In genomic region chr11:118436639-118437045, GRCh38 we compare ENCODE assay signal across 2 cellular contexts.
TF ChIP-seq lines count a peak whose summit lies in the region.

No MANE protein-coding gene starts in this region.

TF ChIP-seq in HCT116, 20 proteins besides CTCF, POLR2A, EP300 and RAD21:
- TF ChIP-seq CBX3 (IDR thresholded peaks at IDR 0.05; ENCODE audit: low read depth) (no peak), ZFX (IDR thresholded peaks at IDR 0.05) (peak; percentile 59), POLR2AphosphoS5 (IDR thresholded peaks at IDR 0.05; ENCODE audit: low read depth, low read length) (no peak), SRF (IDR thresholded peaks at IDR 0.05; ENCODE audit: low read depth) (no peak), EZH2phosphoT487 (IDR thresholded peaks at IDR 0.05; ENCODE audit: borderline replicate concordance) (no peak), SIN3A (IDR thresholded peaks at IDR 0.05; ENCODE audit: low read depth) (no peak)
- TF ChIP-seq, protein P1, sequence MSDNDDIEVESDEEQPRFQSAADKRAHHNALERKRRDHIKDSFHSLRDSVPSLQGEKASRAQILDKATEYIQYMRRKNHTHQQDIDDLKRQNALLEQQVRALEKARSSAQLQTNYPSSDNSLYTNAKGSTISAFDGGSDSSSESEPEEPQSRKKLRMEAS (IDR thresholded peaks at IDR 0.05): no peak

TF ChIP-seq in GM12878, 131 proteins besides CTCF, POLR2A, EP300 and RAD21:
- TF ChIP-seq BCL3 (IDR thresholded peaks at IDR 0.05; ENCODE audit: borderline replicate concordance, insufficient read depth, low read depth, low read length, poor library complexity, severe bottlenecking): no peak
- peak; percentile 8 to 15; a peak in 1 of 4 replicates for TF ChIP-seq IKZF2 (IDR thresholded peaks at IDR 0.05)
- peak; percentile 11; the same call in 1 of the 2 replicates for TF ChIP-seq LARP7 (IDR thresholded peaks at IDR 0.05)
- TF ChIP-seq TBL1XR1 (IDR thresholded peaks at IDR 0.05; ENCODE audit: low read depth, low read length): no peak
- TF ChIP-seq, protein P2, sequence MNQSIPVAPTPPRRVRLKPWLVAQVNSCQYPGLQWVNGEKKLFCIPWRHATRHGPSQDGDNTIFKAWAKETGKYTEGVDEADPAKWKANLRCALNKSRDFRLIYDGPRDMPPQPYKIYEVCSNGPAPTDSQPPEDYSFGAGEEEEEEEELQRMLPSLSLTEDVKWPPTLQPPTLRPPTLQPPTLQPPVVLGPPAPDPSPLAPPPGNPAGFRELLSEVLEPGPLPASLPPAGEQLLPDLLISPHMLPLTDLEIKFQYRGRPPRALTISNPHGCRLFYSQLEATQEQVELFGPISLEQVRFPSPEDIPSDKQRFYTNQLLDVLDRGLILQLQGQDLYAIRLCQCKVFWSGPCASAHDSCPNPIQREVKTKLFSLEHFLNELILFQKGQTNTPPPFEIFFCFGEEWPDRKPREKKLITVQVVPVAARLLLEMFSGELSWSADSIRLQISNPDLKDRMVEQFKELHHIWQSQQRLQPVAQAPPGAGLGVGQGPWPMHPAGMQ (IDR thresholded peaks at IDR 0.05; ENCODE audit: borderline replicate concordance): no peak
- TF ChIP-seq EZH2 (IDR thresholded peaks at IDR 0.05; ENCODE audit: borderline replicate concordance, control insufficient read depth, low read depth, low read length): no peak
- TF ChIP-seq, protein P3, sequence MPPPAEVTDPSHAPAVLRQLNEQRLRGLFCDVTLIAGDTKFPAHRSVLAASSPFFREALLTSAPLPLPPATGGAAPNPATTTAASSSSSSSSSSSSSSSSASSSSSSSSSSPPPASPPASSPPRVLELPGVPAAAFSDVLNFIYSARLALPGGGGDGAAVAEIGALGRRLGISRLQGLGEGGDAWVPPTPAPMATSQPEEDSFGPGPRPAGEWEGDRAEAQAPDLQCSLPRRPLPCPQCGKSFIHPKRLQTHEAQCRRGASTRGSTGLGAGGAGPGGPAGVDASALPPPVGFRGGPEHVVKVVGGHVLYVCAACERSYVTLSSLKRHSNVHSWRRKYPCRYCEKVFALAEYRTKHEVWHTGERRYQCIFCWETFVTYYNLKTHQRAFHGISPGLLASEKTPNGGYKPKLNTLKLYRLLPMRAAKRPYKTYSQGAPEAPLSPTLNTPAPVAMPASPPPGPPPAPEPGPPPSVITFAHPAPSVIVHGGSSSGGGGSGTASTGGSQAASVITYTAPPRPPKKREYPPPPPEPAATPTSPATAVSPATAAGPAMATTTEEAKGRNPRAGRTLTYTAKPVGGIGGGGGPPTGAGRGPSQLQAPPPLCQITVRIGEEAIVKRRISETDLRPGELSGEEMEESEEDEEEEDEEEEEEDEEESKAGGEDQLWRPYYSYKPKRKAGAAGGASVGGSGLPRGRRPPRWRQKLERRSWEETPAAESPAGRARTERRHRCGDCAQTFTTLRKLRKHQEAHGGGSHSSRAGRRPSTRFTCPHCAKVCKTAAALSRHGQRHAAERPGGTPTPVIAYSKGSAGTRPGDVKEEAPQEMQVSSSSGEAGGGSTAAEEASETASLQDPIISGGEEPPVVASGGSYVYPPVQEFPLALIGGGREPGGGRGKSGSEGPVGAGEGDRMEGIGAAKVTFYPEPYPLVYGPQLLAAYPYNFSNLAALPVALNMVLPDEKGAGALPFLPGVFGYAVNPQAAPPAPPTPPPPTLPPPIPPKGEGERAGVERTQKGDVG (CRISPR knock-in tag; IDR thresholded peaks at IDR 0.05): no peak
- TF ChIP-seq CEBPZ (IDR thresholded peaks at IDR 0.05; ENCODE audit: low read depth, low read length): no peak
- TF ChIP-seq CBX3 (IDR thresholded peaks at IDR 0.05; ENCODE audit: borderline replicate concordance, low read depth): no peak
- no peak for TF ChIP-seq MLLT1 (IDR thresholded peaks at IDR 0.05)
- TF ChIP-seq STAT3 (IDR thresholded peaks at IDR 0.05; ENCODE audit: low read depth, low read length): no peak
- TF ChIP-seq HDGF (IDR thresholded peaks at IDR 0.05): no peak
- TF ChIP-seq ZSCAN29 (IDR thresholded peaks at IDR 0.05): no peak
- no peak for TF ChIP-seq EGR1 (IDR thresholded peaks at IDR 0.05; ENCODE audit: borderline replicate concordance in 1 of 2, low read depth in 2 of 2, low read length in 2 of 2)
